In the genomic region with DNA sequence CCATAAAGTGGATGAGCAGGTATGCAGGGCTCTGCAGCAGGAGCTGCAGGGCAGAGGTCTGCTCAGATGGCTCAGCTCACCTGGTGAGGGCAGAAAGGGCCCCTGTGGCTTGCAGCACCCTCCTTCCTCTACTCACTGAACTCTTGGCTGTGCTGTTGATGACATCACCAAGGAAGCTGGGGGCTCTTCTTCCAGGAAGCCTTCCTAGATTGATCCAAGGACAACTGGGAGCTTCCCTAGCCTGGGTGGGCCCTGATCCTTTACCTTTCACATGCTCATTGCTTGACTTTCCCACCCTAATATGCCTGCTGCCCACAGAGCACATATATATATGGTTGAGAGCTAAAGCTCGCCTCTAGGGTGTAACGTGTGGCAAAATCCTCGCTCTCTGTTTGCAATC, we compare ENCODE assay signal across 23 cellular contexts. TPM values are rescaled to one million over a fixed set of nuclear protein-coding genes. Genes with fewer than 3 reads are reported as not detected.
DNase-seq lines count a peak whose midpoint lies in the region; ATAC-seq, FAIRE-seq and TF ChIP-seq lines count a peak whose summit lies in the region.
"Had no signal": no experiment of that assay in that cellular context is flagged by ENCODE, and none has a peak within 500 bp of the region (broad histone marks: within the 10 kb centered on the region; RNA-seq: fewer than 3 reads in every experiment).

No MANE protein-coding gene starts in this region.

- no peak for TF ChIP-seq EP300 in HepG2 (IDR thresholded peaks at IDR 0.05; ENCODE audit: low read depth in 2 of 2, low read length in 2 of 2)
- no peak for TF ChIP-seq EP300 in HepG2 (CRISPR knock-in tag; IDR thresholded peaks at IDR 0.05; ENCODE audit: borderline replicate concordance)

- no peaks in the 10 kb centered on the region for H3K9me2 ChIP-seq in PC-3 (replicated peaks; ENCODE audit: low read length)

- CTCF ChIA-PET in HepG2 (lab: Yijun Ruan, JAX; ENCODE audit: low intra/inter-chr PET ratio, low total read pairs) = no interaction called here
- CTCF ChIA-PET in PC-3 (lab: Charles Lee) = no interaction called here

- DNase-seq in HepG2 (ENCODE audit: low spot score) (no peak), right lobe of liver (no peak), glutamatergic neuron (no peak), PC-3 (no peak)
- DNase-seq: ACHN; CD4-positive, alpha-beta T cell; DMS79 treated with DMSO at 0.1 percent for 48 hours; GM23248; KBM-7; MV-4-11; NCI-H1417 treated with DMSO at 0.1 percent for 48 hours; NCI-H1930; NCI-H2171; NCI-H446 treated with DMSO at 0.1 percent for 48 hours; NCI-H748 treated with DMSO at 0.1 percent for 48 hours; OCI-M1; RPMI8226; SIG-M5 had no signal

- no peak overlapping the region for H3K27ac ChIP-seq in HepG2 (ENCODE audit: extremely low read length, insufficient read depth, low read length)
- no peak overlapping the region for H3K27ac ChIP-seq in right lobe of liver
- no peak overlapping the region for H3K27ac ChIP-seq in PC-3 (ENCODE audit: low read length)
- H3K27ac ChIP-seq: GM23248 had no signal

- in situ Hi-C loops in HepG2 (cut with HindIII; ENCODE audit: extremely low pct_ligation_motif_present, low pct_unique_long_range_greater_than_20kb) = no loop called here

- TF ChIP-seq RAD21 in HepG2 (CRISPR knock-in tag; IDR thresholded peaks at IDR 0.05) = no peak

- H3K9me3 Mint-ChIP-seq in activated T-helper 17 cell treated with anti-CD3 and anti-CD28 coated beads, Interleukin-2, amount 50 U/mL, for 72 hours = no peaks in the 10 kb centered on the region
- H3K9me3 Mint-ChIP-seq in glutamatergic neuron (ENCODE audit: unreplicated experiment) = peaks cover 38% of the 10 kb centered on the region
- H3K9me3 Mint-ChIP-seq: CD4-positive, alpha-beta T cell had no signal

- H3K4me3 Mint-ChIP-seq in activated T-helper 17 cell treated with anti-CD3 and anti-CD28 coated beads, Interleukin-2, amount 50 U/mL, for 72 hours = peak overlapping the region; percentile 20
- H3K4me3 Mint-ChIP-seq in glutamatergic neuron (ENCODE audit: unreplicated experiment) = peak overlapping the region; percentile 93
- H3K4me3 Mint-ChIP-seq: CD4-positive, alpha-beta T cell had no signal

- H3K36me3 Mint-ChIP-seq in activated T-helper 17 cell treated with anti-CD3 and anti-CD28 coated beads, Interleukin-2, amount 50 U/mL, for 72 hours (ENCODE audit: low read depth) = no peaks in the 10 kb centered on the region
- peaks cover 5% of the 10 kb centered on the region for H3K36me3 Mint-ChIP-seq in glutamatergic neuron (ENCODE audit: unreplicated experiment)

- intact Hi-C loops in HepG2 (cut with micrococcal nuclease; ENCODE audit: unreplicated experiment) (no loop called here), right lobe of liver (cut with DNase I) (no loop called here), PC-3 (cut with micrococcal nuclease) (no loop called here)

- H3K79me2 ChIP-seq in HepG2 (ENCODE audit: insufficient read depth, low read length) (no peaks in the 10 kb centered on the region), PC-3 (ENCODE audit: low read length) (no peaks in the 10 kb centered on the region)

- H3K4me3 ChIP-seq in HepG2 (replicated peaks in 1 of 3; ENCODE audit: insufficient read depth in 1 of 3, low read depth in 2 of 3, low read length in 3 of 3) = no peak overlapping the region
- H3K4me3 ChIP-seq in right lobe of liver = no peak overlapping the region
- H3K4me3 ChIP-seq in PC-3 (ENCODE audit: low read length) = no peak overlapping the region
- H3K4me3 ChIP-seq: GM23248 had no signal

- peak overlapping the region; percentile 23 for H3K27ac Mint-ChIP-seq in activated T-helper 17 cell treated with anti-CD3 and anti-CD28 coated beads, Interleukin-2, amount 50 U/mL, for 72 hours
- peak overlapping the region; percentile 34 for H3K27ac Mint-ChIP-seq in glutamatergic neuron (ENCODE audit: unreplicated experiment)
- H3K27ac Mint-ChIP-seq: CD4-positive, alpha-beta T cell had no signal

- H3K4me1 Mint-ChIP-seq in activated T-helper 17 cell treated with anti-CD3 and anti-CD28 coated beads, Interleukin-2, amount 50 U/mL, for 72 hours = peaks cover 17% of the 10 kb centered on the region
- peaks cover 43% of the 10 kb centered on the region for H3K4me1 Mint-ChIP-seq in glutamatergic neuron (ENCODE audit: low read depth, unreplicated experiment)

- FAIRE-seq in HepG2 (lab: Jason Lieb, UNC) = no peak

- H3K27me3 ChIP-seq in HepG2 (ENCODE audit: control insufficient read depth in 1 of 2, insufficient read depth in 2 of 2, low read length in 2 of 2) (peaks cover 11 to 82% of the 10 kb centered on the region in 2 experiments), right lobe of liver (no peaks in the 10 kb centered on the region), PC-3 (ENCODE audit: low read length) (peaks cover 43% of the 10 kb centered on the region)

- H4K20me1 ChIP-seq in HepG2 (ENCODE audit: insufficient read depth, low read length) = no peaks in the 10 kb centered on the region
- no peaks in the 10 kb centered on the region for H4K20me1 ChIP-seq in PC-3 (ENCODE audit: low read length)

- BruUV-seq in HepG2 (replicated peaks; lab: Mats Ljungman, UMichigan) = no TSS peak
- no TSS peak for BruUV-seq in PC-3 (replicated peaks; lab: Mats Ljungman, UMichigan)

- ATAC-seq in HepG2 (no peak), right lobe of liver (no peak), PC-3 (no peak), GM21723 (IDR thresholded peaks at IDR 0.05; ENCODE audit: unreplicated experiment) (no peak), HG02798 (IDR thresholded peaks at IDR 0.05; ENCODE audit: poor library complexity, unreplicated experiment) (no peak)
- no peak for ATAC-seq in activated T-helper 17 cell treated with anti-CD3 and anti-CD28 coated beads, Interleukin-2, amount 50 U/mL, for 72 hours (replicated peaks)
- ATAC-seq: HCT116 had no signal

- H2AFZ ChIP-seq in HepG2 (ENCODE audit: low read length) = no peak overlapping the region
- no peak overlapping the region for H2AFZ ChIP-seq in PC-3 (ENCODE audit: low read length)
- H2AFZ ChIP-seq: GM23248 had no signal

- TF ChIP-seq CTCF in HepG2 (CRISPR knock-in tag; IDR thresholded peaks at IDR 0.05) (no peak), right lobe of liver (IDR thresholded peaks at IDR 0.05) (no peak), glutamatergic neuron (IDR thresholded peaks at IDR 0.05; ENCODE audit: partially characterized antibody, unreplicated experiment) (no peak), PC-3 (conservative IDR thresholded peaks at IDR 0.05; ENCODE audit: low read depth, low read length) (no peak)

- TF ChIP-seq POLR2A in HepG2 (IDR thresholded peaks at IDR 0.05; ENCODE audit: insufficient read depth in 1 of 2, low read depth in 2 of 2, low read length in 2 of 2) (no peak), right lobe of liver (IDR thresholded peaks at IDR 0.05) (no peak)

- H3K4me1 ChIP-seq in HepG2 (ENCODE audit: insufficient read depth, low read length) = no peaks in the 10 kb centered on the region
- H3K4me1 ChIP-seq in right lobe of liver = peaks cover 0 to 14% (median 0%) of the 10 kb centered on the region in 4 donors
- H3K4me1 ChIP-seq in PC-3 (ENCODE audit: insufficient read depth, low read length) = no peaks in the 10 kb centered on the region

- H3K4me2 ChIP-seq in HepG2 (ENCODE audit: low read depth, low read length) (no peak overlapping the region), PC-3 (ENCODE audit: low read length) (no peak overlapping the region)

- H3K9ac ChIP-seq in HepG2 (ENCODE audit: insufficient read depth, low read depth, low read length) (no peak overlapping the region), PC-3 (ENCODE audit: low read length) (no peak overlapping the region)
- H3K9ac ChIP-seq: GM23248 had no signal

- no peaks in the 10 kb centered on the region for H3K36me3 ChIP-seq in HepG2 (replicated peaks in 1 of 2; ENCODE audit: control insufficient read depth in 1 of 2, insufficient read depth in 2 of 2, low read length in 2 of 2)
- H3K36me3 ChIP-seq in right lobe of liver = no peaks in the 10 kb centered on the region
- H3K36me3 ChIP-seq in PC-3 (ENCODE audit: low read depth, low read length) = no peaks in the 10 kb centered on the region

- H3F3A ChIP-seq in PC-3 (ENCODE audit: low read length, unreplicated experiment) = no peaks in the 10 kb centered on the region

- WGBS in HepG2 (ENCODE audit: low lambda C conversion rate) = 51% methylated on average over 3 of the region's 3 CpGs
- 93% methylated on average over 3 of the region's 3 CpGs for WGBS in right lobe of liver (ENCODE audit: insufficient coverage, low coverage, low lambda C conversion rate, missing lambda C conversion rate)

- H3K9me3 ChIP-seq in HepG2 (ENCODE audit: low read length) = no peaks in the 10 kb centered on the region
- no peaks in the 10 kb centered on the region for H3K9me3 ChIP-seq in right lobe of liver
- H3K9me3 ChIP-seq in PC-3 (ENCODE audit: low read length) = no peaks in the 10 kb centered on the region

- POLR2A ChIA-PET in HepG2 (lab: Yijun Ruan, JAX) = no interaction called here
- POLR2A ChIA-PET in PC-3 (lab: Charles Lee; ENCODE audit: unreplicated experiment) = no interaction called here

- H3K27me3 Mint-ChIP-seq in activated T-helper 17 cell treated with anti-CD3 and anti-CD28 coated beads, Interleukin-2, amount 50 U/mL, for 72 hours = no peaks in the 10 kb centered on the region
- H3K27me3 Mint-ChIP-seq in glutamatergic neuron (ENCODE audit: unreplicated experiment) = peaks cover 23% of the 10 kb centered on the region

RNA-seq across cellular contexts. Expression of a gene that starts 2.5 kb away (rescaled TPM):
- total RNA-seq in HepG2 (2016; rRNA removed; fragmentation: Illumina TruSeq; extraction: Trizol) (not detected in 2 replicates), right lobe of liver (1 to 10 TPM in 1 of 6 experiments, under 1 TPM in 5; 0.31 to 1.1 (median 0.64) TPM), glutamatergic neuron (ENCODE audit: unreplicated experiment) (80.8 TPM), PC-3 (2014; rRNA removed) (not detected in 2 replicates)
- total RNA-seq in HepG2 (2016; cell fraction: cytosol; rRNA removed; fragmentation: Illumina TruSeq; extraction: Trizol; ENCODE audit: low read depth) = not detected in 2 replicates
- not detected in 2 replicates for total RNA-seq in HepG2 (2016; cell fraction: insoluble cytoplasmic fraction; rRNA removed; fragmentation: Illumina TruSeq; extraction: Trizol)
- not detected in 2 replicates for total RNA-seq in HepG2 (2016; cell fraction: membrane; rRNA removed; fragmentation: Illumina TruSeq; extraction: Trizol)
- total RNA-seq in HepG2 (2016; cell fraction: nucleus; rRNA removed; fragmentation: Illumina TruSeq; extraction: Trizol) = not detected in 2 replicates
- polyA plus RNA-seq in HepG2 (2011; rRNA removed) = not detected in 2 replicates
- not detected in 2 replicates for polyA plus RNA-seq in HepG2 (2011; cell fraction: cytosol; rRNA removed)
- not detected in 2 replicates for polyA plus RNA-seq in HepG2 (2011; cell fraction: nucleus; rRNA removed)
- not detected in 2 replicates for polyA plus RNA-seq in HepG2 (2012)
- not detected in 2 replicates for polyA plus RNA-seq in HepG2 (2016; cell fraction: cytosol; fragmentation: Illumina TruSeq; extraction: Trizol; ENCODE audit: low read depth)
- polyA plus RNA-seq in HepG2 (2016; cell fraction: insoluble cytoplasmic fraction; fragmentation: Illumina TruSeq; extraction: Trizol; ENCODE audit: low read depth) = not detected in 2 replicates
- not detected in 2 replicates for polyA plus RNA-seq in HepG2 (2016; cell fraction: membrane; fragmentation: Illumina TruSeq; extraction: Trizol; ENCODE audit: low read depth)
- not detected in 2 replicates for polyA plus RNA-seq in HepG2 (2016; cell fraction: nucleus; fragmentation: Illumina TruSeq; extraction: Trizol; ENCODE audit: insufficient read depth, low read depth)
- polyA minus RNA-seq in HepG2 (2011; rRNA and poly(A)+ RNA removed; ENCODE audit: low replicate concordance) = not detected in 2 replicates
- polyA minus RNA-seq in HepG2 (2011; cell fraction: cytosol; rRNA and poly(A)+ RNA removed) = not detected in 2 replicates
- polyA minus RNA-seq in HepG2 (2011; cell fraction: nucleus; rRNA and poly(A)+ RNA removed) = not detected in 2 replicates
- under 1 TPM; 0.11 to 0.53 TPM for total RNA-seq in activated T-helper 17 cell treated with anti-CD3 and anti-CD28 coated beads, Interleukin-2, amount 50 U/mL, for 72 hours
- total RNA-seq: G401, GM23248 had no signal
- polyA plus RNA-seq: GM23248 had no signal

RNA-seq across cellular contexts. Expression of a gene that starts 33.2 kb away (rescaled TPM):
- total RNA-seq in HepG2 (2016; rRNA removed; fragmentation: Illumina TruSeq; extraction: Trizol) (not detected in 2 replicates), right lobe of liver (not detected), glutamatergic neuron (ENCODE audit: unreplicated experiment) (310 TPM), PC-3 (2014; rRNA removed) (not detected in 2 replicates)
- not detected in 2 replicates for total RNA-seq in HepG2 (2016; cell fraction: cytosol; rRNA removed; fragmentation: Illumina TruSeq; extraction: Trizol; ENCODE audit: low read depth)
- total RNA-seq in HepG2 (2016; cell fraction: insoluble cytoplasmic fraction; rRNA removed; fragmentation: Illumina TruSeq; extraction: Trizol) = not detected in 2 replicates
- total RNA-seq in HepG2 (2016; cell fraction: membrane; rRNA removed; fragmentation: Illumina TruSeq; extraction: Trizol) = not detected in 2 replicates
- not detected in 2 replicates for total RNA-seq in HepG2 (2016; cell fraction: nucleus; rRNA removed; fragmentation: Illumina TruSeq; extraction: Trizol)
- polyA plus RNA-seq in HepG2 (2011; rRNA removed) = not detected in 2 replicates
- polyA plus RNA-seq in HepG2 (2011; cell fraction: cytosol; rRNA removed) = not detected in 2 replicates
- 0.09 TPM in 1 of 2 replicates, not detected in the other for polyA plus RNA-seq in HepG2 (2011; cell fraction: nucleus; rRNA removed)
- polyA plus RNA-seq in HepG2 (2012) = not detected in 2 replicates
- polyA plus RNA-seq in HepG2 (2016; cell fraction: cytosol; fragmentation: Illumina TruSeq; extraction: Trizol; ENCODE audit: low read depth) = not detected in 2 replicates
- not detected in 2 replicates for polyA plus RNA-seq in HepG2 (2016; cell fraction: insoluble cytoplasmic fraction; fragmentation: Illumina TruSeq; extraction: Trizol; ENCODE audit: low read depth)
- polyA plus RNA-seq in HepG2 (2016; cell fraction: membrane; fragmentation: Illumina TruSeq; extraction: Trizol; ENCODE audit: low read depth) = not detected in 2 replicates
- not detected in 2 replicates for polyA plus RNA-seq in HepG2 (2016; cell fraction: nucleus; fragmentation: Illumina TruSeq; extraction: Trizol; ENCODE audit: insufficient read depth, low read depth)
- not detected in 2 replicates for polyA minus RNA-seq in HepG2 (2011; rRNA and poly(A)+ RNA removed; ENCODE audit: low replicate concordance)
- not detected in 2 replicates for polyA minus RNA-seq in HepG2 (2011; cell fraction: cytosol; rRNA and poly(A)+ RNA removed)
- not detected in 2 replicates for polyA minus RNA-seq in HepG2 (2011; cell fraction: nucleus; rRNA and poly(A)+ RNA removed)
- total RNA-seq in activated T-helper 17 cell treated with anti-CD3 and anti-CD28 coated beads, Interleukin-2, amount 50 U/mL, for 72 hours = not detected
- total RNA-seq: CD4-positive, alpha-beta T cell; G401; GM23248 had no signal

RNA-seq across cellular contexts. Expression of a gene that starts 38.8 kb away (rescaled TPM):
- total RNA-seq in HepG2 (2016; rRNA removed; fragmentation: Illumina TruSeq; extraction: Trizol) (not detected in 2 replicates), right lobe of liver (under 1 TPM in 1 of 6 experiments, not detected in 5; 0.24 TPM), glutamatergic neuron (ENCODE audit: unreplicated experiment) (20.7 TPM), PC-3 (2014; rRNA removed) (not detected in 2 replicates)
- total RNA-seq in HepG2 (2016; cell fraction: cytosol; rRNA removed; fragmentation: Illumina TruSeq; extraction: Trizol; ENCODE audit: low read depth) = not detected in 2 replicates
- not detected in 2 replicates for total RNA-seq in HepG2 (2016; cell fraction: insoluble cytoplasmic fraction; rRNA removed; fragmentation: Illumina TruSeq; extraction: Trizol)
- total RNA-seq in HepG2 (2016; cell fraction: membrane; rRNA removed; fragmentation: Illumina TruSeq; extraction: Trizol) = not detected in 2 replicates
- total RNA-seq in HepG2 (2016; cell fraction: nucleus; rRNA removed; fragmentation: Illumina TruSeq; extraction: Trizol) = not detected in 2 replicates
- polyA plus RNA-seq in HepG2 (2011; rRNA removed) = not detected in 2 replicates
- polyA plus RNA-seq in HepG2 (2011; cell fraction: cytosol; rRNA removed) = not detected in 2 replicates
- not detected in 2 replicates for polyA plus RNA-seq in HepG2 (2011; cell fraction: nucleus; rRNA removed)
- polyA plus RNA-seq in HepG2 (2012) = not detected in 2 replicates
- polyA plus RNA-seq in HepG2 (2016; cell fraction: cytosol; fragmentation: Illumina TruSeq; extraction: Trizol; ENCODE audit: low read depth) = not detected in 2 replicates
- polyA plus RNA-seq in HepG2 (2016; cell fraction: insoluble cytoplasmic fraction; fragmentation: Illumina TruSeq; extraction: Trizol; ENCODE audit: low read depth) = not detected in 2 replicates
- polyA plus RNA-seq in HepG2 (2016; cell fraction: membrane; fragmentation: Illumina TruSeq; extraction: Trizol; ENCODE audit: low read depth) = not detected in 2 replicates
- polyA plus RNA-seq in HepG2 (2016; cell fraction: nucleus; fragmentation: Illumina TruSeq; extraction: Trizol; ENCODE audit: insufficient read depth, low read depth) = not detected in 2 replicates
- not detected in 2 replicates for polyA minus RNA-seq in HepG2 (2011; rRNA and poly(A)+ RNA removed; ENCODE audit: low replicate concordance)
- not detected in 2 replicates for polyA minus RNA-seq in HepG2 (2011; cell fraction: cytosol; rRNA and poly(A)+ RNA removed)
- polyA minus RNA-seq in HepG2 (2011; cell fraction: nucleus; rRNA and poly(A)+ RNA removed) = not detected in 2 replicates
- total RNA-seq in activated T-helper 17 cell treated with anti-CD3 and anti-CD28 coated beads, Interleukin-2, amount 50 U/mL, for 72 hours = not detected
- total RNA-seq: CD4-positive, alpha-beta T cell; G401; GM23248 had no signal
- polyA plus RNA-seq: GM23248 had no signal

RNA-seq across cellular contexts. Expression of a gene that starts 54.5 kb away (rescaled TPM):
- total RNA-seq in HepG2 (2016; rRNA removed; fragmentation: Illumina TruSeq; extraction: Trizol) = not detected in 2 replicates
- total RNA-seq in HepG2 (2016; cell fraction: cytosol; rRNA removed; fragmentation: Illumina TruSeq; extraction: Trizol; ENCODE audit: low read depth) = not detected in 2 replicates
- not detected in 2 replicates for total RNA-seq in HepG2 (2016; cell fraction: insoluble cytoplasmic fraction; rRNA removed; fragmentation: Illumina TruSeq; extraction: Trizol)
- total RNA-seq in HepG2 (2016; cell fraction: membrane; rRNA removed; fragmentation: Illumina TruSeq; extraction: Trizol) = not detected in 2 replicates
- total RNA-seq in HepG2 (2016; cell fraction: nucleus; rRNA removed; fragmentation: Illumina TruSeq; extraction: Trizol) = not detected in 2 replicates
- polyA plus RNA-seq in HepG2 (2011; rRNA removed) = not detected in 2 replicates
- polyA plus RNA-seq in HepG2 (2011; cell fraction: cytosol; rRNA removed) = not detected in 2 replicates
- polyA plus RNA-seq in HepG2 (2011; cell fraction: nucleus; rRNA removed) = not detected in 2 replicates
- polyA plus RNA-seq in HepG2 (2012) = not detected in 2 replicates
- polyA plus RNA-seq in HepG2 (2016; cell fraction: cytosol; fragmentation: Illumina TruSeq; extraction: Trizol; ENCODE audit: low read depth) = not detected in 2 replicates
- not detected in 2 replicates for polyA plus RNA-seq in HepG2 (2016; cell fraction: insoluble cytoplasmic fraction; fragmentation: Illumina TruSeq; extraction: Trizol; ENCODE audit: low read depth)
- polyA plus RNA-seq in HepG2 (2016; cell fraction: membrane; fragmentation: Illumina TruSeq; extraction: Trizol; ENCODE audit: low read depth) = not detected in 2 replicates
- polyA plus RNA-seq in HepG2 (2016; cell fraction: nucleus; fragmentation: Illumina TruSeq; extraction: Trizol; ENCODE audit: insufficient read depth, low read depth) = not detected in 2 replicates
- polyA minus RNA-seq in HepG2 (2011; rRNA and poly(A)+ RNA removed; ENCODE audit: low replicate concordance) = not detected in 2 replicates
- not detected in 2 replicates for polyA minus RNA-seq in HepG2 (2011; cell fraction: cytosol; rRNA and poly(A)+ RNA removed)
- polyA minus RNA-seq in HepG2 (2011; cell fraction: nucleus; rRNA and poly(A)+ RNA removed) = not detected in 2 replicates
- not detected for total RNA-seq in right lobe of liver
- 1 to 10 TPM in 1 of 2 donors, under 1 TPM in 1; 0.19 to 1.6 TPM for total RNA-seq in activated T-helper 17 cell treated with anti-CD3 and anti-CD28 coated beads, Interleukin-2, amount 50 U/mL, for 72 hours
- not detected for total RNA-seq in glutamatergic neuron (ENCODE audit: unreplicated experiment)
- not detected in 2 replicates for total RNA-seq in PC-3 (2014; rRNA removed)
- total RNA-seq: G401, GM23248 had no signal
- polyA plus RNA-seq: GM23248 had no signal

Comparison
In these comparisons a context has a peak if more than half of its experiments do, and no peak if none do; other contexts are left out.
1. RNA of a gene that starts 2.5 kb away (total RNA-seq): 80.8 TPM in glutamatergic neuron (single experiment); 0.31 to 1.1 TPM in right lobe of liver, 0.11 to 0.53 TPM in activated T-helper 17 cell treated with anti-CD3 and anti-CD28 coated beads, Interleukin-2, amount 50 U/mL, for 72 hours, not detected in HepG2 and not detected in PC-3; every median in the first group is over 10 times any median in the second.
2. RNA of a gene that starts 33.2 kb away (total RNA-seq): 310 TPM in glutamatergic neuron (single experiment); not detected in HepG2, not detected in right lobe of liver, not detected in activated T-helper 17 cell treated with anti-CD3 and anti-CD28 coated beads, Interleukin-2, amount 50 U/mL, for 72 hours and not detected in PC-3; every median in the first group is over 100 times any median in the second.
3. RNA of a gene that starts 38.8 kb away (total RNA-seq): 20.7 TPM in glutamatergic neuron (single experiment); not detected in HepG2, 0.24 TPM in right lobe of liver, not detected in activated T-helper 17 cell treated with anti-CD3 and anti-CD28 coated beads, Interleukin-2, amount 50 U/mL, for 72 hours and not detected in PC-3; every median in the first group is over 10 times any median in the second.